Comparison of ENCODE assay signal across 1 cellular context in genomic region chr1:37479255-37480124, GRCh38.
TF ChIP-seq lines count a peak whose summit lies in the region.

No MANE protein-coding gene starts in this region.

TF ChIP-seq in HepG2, 621 proteins besides CTCF, POLR2A, EP300 and RAD21 (continued from another document and continues in another):
- TF ChIP-seq BCLAF1 (IDR thresholded peaks at IDR 0.05) (no peak), ZNF414 (CRISPR knock-in tag; IDR thresholded peaks at IDR 0.05) (peak; percentile 94; the same call in 1 of the 2 replicates), ZNF281 (CRISPR knock-in tag; IDR thresholded peaks at IDR 0.05; ENCODE audit: borderline replicate concordance) (peak; percentile 97), PAX8 (CRISPR knock-in tag; IDR thresholded peaks at IDR 0.05; ENCODE audit: borderline replicate concordance) (no peak), MNT (IDR thresholded peaks at IDR 0.05) (peak; percentile 75), ZNF766 (CRISPR knock-in tag; IDR thresholded peaks at IDR 0.05; ENCODE audit: borderline replicate concordance) (no peak), ZNF264 (CRISPR knock-in tag; IDR thresholded peaks at IDR 0.05) (peak; percentile 70; the same call in 1 of the 2 replicates), ZBTB8A (CRISPR knock-in tag; IDR thresholded peaks at IDR 0.05; ENCODE audit: borderline replicate concordance, low read depth) (no peak), NR0B2 (CRISPR knock-in tag; IDR thresholded peaks at IDR 0.05) (peak; percentile 25; the same call in 1 of the 2 replicates), ZNF607 (CRISPR knock-in tag; IDR thresholded peaks at IDR 0.05; ENCODE audit: borderline replicate concordance) (peak; percentile 45; the same call in 1 of the 2 replicates), CEBPZ (IDR thresholded peaks at IDR 0.05; ENCODE audit: low read length) (no peak), ELF1 (CRISPR knock-in tag; IDR thresholded peaks at IDR 0.05) (peak; percentile 80), ZSCAN30 (CRISPR knock-in tag; IDR thresholded peaks at IDR 0.05) (no peak), HDAC6 (IDR thresholded peaks at IDR 0.05; ENCODE audit: low read depth, low read length) (no peak), CREBL2 (CRISPR knock-in tag; IDR thresholded peaks at IDR 0.05; ENCODE audit: borderline replicate concordance) (no peak), RBAK (CRISPR knock-in tag; IDR thresholded peaks at IDR 0.05) (no peak), MEF2D (CRISPR knock-in tag; IDR thresholded peaks at IDR 0.05) (peak; percentile 89), ARHGAP35 (CRISPR knock-in tag; IDR thresholded peaks at IDR 0.05; ENCODE audit: borderline replicate concordance) (no peak), PAXIP1 (CRISPR knock-in tag; conservative IDR thresholded peaks at IDR 0.05) (peak; percentile 91), PBX3 (CRISPR knock-in tag; IDR thresholded peaks at IDR 0.05; ENCODE audit: borderline replicate concordance) (no peak), PAWR (CRISPR knock-in tag; IDR thresholded peaks at IDR 0.05; ENCODE audit: borderline replicate concordance) (no peak), ZNF768 (CRISPR knock-in tag; IDR thresholded peaks at IDR 0.05) (no peak; the same call in 1 of the 2 replicates), ETV6 (CRISPR knock-in tag; conservative IDR thresholded peaks at IDR 0.05) (peak; percentile 69; the same call in 1 of the 2 replicates), MXD4 (CRISPR knock-in tag; IDR thresholded peaks at IDR 0.05) (peak; percentile 58; the same call in 1 of the 2 replicates), POLR2G (IDR thresholded peaks at IDR 0.05; ENCODE audit: low read depth, low read length) (peak; percentile 81), ZFP91 (CRISPR knock-in tag; IDR thresholded peaks at IDR 0.05; ENCODE audit: borderline replicate concordance) (peak; percentile 71; the same call in 1 of the 2 replicates), BATF2 (CRISPR knock-in tag; IDR thresholded peaks at IDR 0.05) (no peak), ZFP41 (CRISPR knock-in tag; IDR thresholded peaks at IDR 0.05; ENCODE audit: borderline replicate concordance) (no peak), HMG20A (CRISPR knock-in tag; IDR thresholded peaks at IDR 0.05; ENCODE audit: borderline replicate concordance) (peak; percentile 73), GATA4 (IDR thresholded peaks at IDR 0.05; ENCODE audit: borderline replicate concordance, low read depth) (0 out of 2 replicates have a peak, but pooled peaks have one; percentile 17), MAZ (IDR thresholded peaks at IDR 0.05; ENCODE audit: borderline replicate concordance, low read depth, low read length) (peak; percentile 87), MAZ (CRISPR knock-in tag; IDR thresholded peaks at IDR 0.05; ENCODE audit: low read depth) (peak; percentile 95), MBD4 (IDR thresholded peaks at IDR 0.05; ENCODE audit: borderline replicate concordance, low read length) (no peak), CBFB (CRISPR knock-in tag; IDR thresholded peaks at IDR 0.05) (peak; percentile 47; the same call in 1 of the 2 replicates)
